Comparison of ENCODE assay signal across 13 cellular contexts in genomic region chr6:170020041-170020583, GRCh38.
"Had no signal": no experiment of that assay in that cellular context is flagged by ENCODE, and none has a peak within 500 bp of the region (broad histone marks: within the 10 kb centered on the region; RNA-seq: fewer than 3 reads in every experiment).

No MANE protein-coding gene starts in this region.

- H2AFZ ChIP-seq: parathyroid adenoma had no signal

- DNase-seq: activated CD4-positive, alpha-beta T cell treated with anti-CD3 and anti-CD28 coated beads, Interleukin-2, amount 10 ng/mL, durations not matched to agents 7 days and 5 days; activated naive CD4-positive, alpha-beta T cell treated with anti-CD3 and anti-CD28 coated beads for 36 hours; activated naive CD8-positive, alpha-beta T cell treated with anti-CD3 and anti-CD28 coated beads, Interleukin-2, amount 50 U/mL, for 24 hours; endodermal cell; lower lobe of right lung; stimulated activated CD4-positive, alpha-beta T cell treated with anti-CD3 and anti-CD28 coated beads, Interleukin-4, amount 100 ng/mL, for 1 hour; stimulated activated naive CD4-positive, alpha-beta T cell treated with Interleukin-2 at 50 U/mL for 16 hours; upper lobe of right lung had no signal

- H3K9me3 ChIP-seq: ascending aorta, lower lobe of right lung, upper lobe of right lung had no signal

- ATAC-seq: activated naive CD8-positive, alpha-beta T cell treated with anti-CD3 and anti-CD28 coated beads, Interleukin-2, amount 50 U/mL, for 24 hours; lower lobe of right lung; naive thymus-derived CD4-positive, alpha-beta T cell; upper lobe of right lung had no signal

- H3K4me3 ChIP-seq: ascending aorta, dorsolateral prefrontal cortex, lower lobe of right lung, SK-N-MC, upper lobe of right lung had no signal

- H3K27me3 ChIP-seq: ascending aorta had no signal

- H3K36me3 ChIP-seq: ascending aorta, lower lobe of right lung, upper lobe of right lung had no signal

- H3K4me1 ChIP-seq: ascending aorta, parathyroid adenoma, upper lobe of right lung had no signal

- H3K27ac ChIP-seq: ascending aorta, dorsolateral prefrontal cortex, lower lobe of right lung, parathyroid adenoma, SK-N-MC, upper lobe of right lung had no signal

- H3K79me2 ChIP-seq: parathyroid adenoma had no signal
